ENCODE assay signal across 13 cellular contexts in the genomic region with DNA sequence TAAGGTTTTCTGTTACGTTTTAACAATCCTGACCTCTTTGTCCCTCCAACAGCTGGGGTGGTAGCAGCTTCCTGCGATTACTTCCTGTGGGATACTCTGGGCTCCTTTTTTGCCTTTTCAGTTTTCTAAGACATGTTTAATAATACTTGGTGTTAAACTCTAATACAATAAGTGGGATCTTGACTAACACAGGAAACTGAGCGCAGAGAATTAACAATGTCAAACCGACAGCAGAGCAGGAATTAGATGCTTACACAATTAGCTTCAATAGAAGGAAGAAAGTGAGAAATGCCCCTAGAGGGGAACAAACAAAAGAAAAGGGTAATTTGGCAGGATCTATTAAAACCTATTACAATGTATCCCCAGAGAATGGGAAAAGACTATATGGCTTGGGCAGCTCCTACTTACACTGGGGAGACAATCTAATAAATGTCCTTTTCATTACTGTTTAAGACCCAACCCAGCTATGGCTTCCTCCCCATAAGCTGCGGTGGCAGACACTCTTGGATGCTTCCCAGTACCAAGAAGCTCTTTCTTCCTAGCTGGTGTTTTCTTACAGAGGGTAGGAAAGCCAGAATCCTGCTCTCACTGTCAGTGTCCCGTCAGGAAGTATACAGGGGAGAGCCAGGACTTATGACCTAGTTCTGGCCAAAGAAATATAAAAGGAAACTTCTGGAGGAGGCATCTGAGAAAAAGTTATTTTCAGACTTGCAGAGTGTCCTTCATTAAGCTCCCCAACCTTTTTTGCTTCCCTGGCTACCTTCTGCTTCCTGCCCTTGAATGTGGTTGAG.
A peak's percentile ranks its signal among the peaks of the same experiment; 100 is the strongest.
DNase-seq lines count a peak whose midpoint lies in the region; ATAC-seq and TF ChIP-seq lines count a peak whose summit lies in the region.
"Had no signal": no experiment of that assay in that cellular context is flagged by ENCODE, and none has a peak within 500 bp of the region (broad histone marks: within the 10 kb centered on the region; RNA-seq: fewer than 3 reads in every experiment).

No MANE protein-coding gene starts in this region.

- no peak for TF ChIP-seq CTCF in A673 (conservative IDR thresholded peaks at IDR 0.05; ENCODE audit: low read depth, low read length)
- no peak for TF ChIP-seq CTCF in endothelial cell (IDR thresholded peaks at IDR 0.05; ENCODE audit: unreplicated experiment)
- TF ChIP-seq CTCF in neural progenitor cell (IDR thresholded peaks at IDR 0.05): no peak

- H3K9ac ChIP-seq in neural progenitor cell: no peak overlapping the region
- H3K9ac ChIP-seq: GM23248, KMS-11 had no signal

- no peaks in the 10 kb centered on the region for H3K79me2 ChIP-seq in neural progenitor cell (ENCODE audit: low read depth)

- H3K9me3 ChIP-seq in A673 (ENCODE audit: low read depth, low read length, poor library complexity, severe bottlenecking) (no peaks in the 10 kb centered on the region), neural progenitor cell (ENCODE audit: low read depth) (no peaks in the 10 kb centered on the region)

- CTCF ChIA-PET in A673 (lab: Charles Lee): interaction anchor here (0.6 to 1.8 kb wide), 3 partner anchors 264 to 427 kb away, joined by 3 to 11 read pairs (median 6); no protein-coding TSS in a partner anchor

- peak overlapping the region; percentile 56 for H3K4me2 ChIP-seq in neural progenitor cell
- H3K4me2 ChIP-seq: KMS-11 had no signal

- H2AFZ ChIP-seq in neural progenitor cell (replicated peaks): peak overlapping the region; percentile 30
- H2AFZ ChIP-seq: GM23248 had no signal

- no peaks in the 10 kb centered on the region for H3K36me3 ChIP-seq in A673 (ENCODE audit: insufficient read depth, low read length, poor library complexity, severe bottlenecking)
- H3K36me3 ChIP-seq in neural progenitor cell: no peaks in the 10 kb centered on the region

- H3K27me3 ChIP-seq in A673 (replicated peaks; ENCODE audit: insufficient read depth, low read depth, low read length, poor library complexity): no peaks in the 10 kb centered on the region
- H3K27me3 ChIP-seq in neural progenitor cell: no peaks in the 10 kb centered on the region

- peaks cover 9% of the 10 kb centered on the region for H3K4me1 ChIP-seq in A673 (ENCODE audit: insufficient read depth, low read length, poor library complexity, severe bottlenecking)
- H3K4me1 ChIP-seq in neural progenitor cell: peaks cover 15% of the 10 kb centered on the region

- POLR2A ChIA-PET in A673 (lab: Charles Lee; ENCODE audit: low non-redundant PET): no interaction called here

- H3K27me3 Mint-ChIP-seq in endothelial cell (ENCODE audit: unreplicated experiment) (peaks cover 8% of the 10 kb centered on the region), neural progenitor cell (ENCODE audit: insufficient read depth, low read depth) (peaks cover 5% of the 10 kb centered on the region)

- peaks cover 17% of the 10 kb centered on the region for H3F3A ChIP-seq in neural progenitor cell (ENCODE audit: low read depth)

- H3K27ac ChIP-seq in A673 (ENCODE audit: low read depth, low read length, poor library complexity, severe bottlenecking): peak overlapping the region; percentile 84
- H3K27ac ChIP-seq in neural progenitor cell: peak overlapping the region; percentile 33
- H3K27ac ChIP-seq: GM23248, KMS-11 had no signal

- H3K36me3 Mint-ChIP-seq in endothelial cell (ENCODE audit: low read depth, unreplicated experiment) (no peaks in the 10 kb centered on the region), neural progenitor cell (no peaks in the 10 kb centered on the region)
- H3K36me3 Mint-ChIP-seq: CD4-positive, alpha-beta memory T cell had no signal

- DNase-seq in A673 (ENCODE audit: low spot score): peak; percentile 90
- peak; percentile 51 to 84 for DNase-seq in Kasumi-1 (lab: John Stamatoyannopoulos, UW)
- peak; percentile 9 for DNase-seq in endothelial cell (ENCODE audit: low spot score)
- DNase-seq in neural progenitor cell (ENCODE audit: low spot score): peak; percentile 19
- DNase-seq in stimulated activated CD4-positive, alpha-beta T cell treated with anti-CD3 and anti-CD28 coated beads, Interleukin-2, amount 100 ng/mL, for 48 hours: no peak
- DNase-seq: CD4-positive, alpha-beta memory T cell; DMS79; GM23248; NCI-H1930; NCI-H2171 treated with DMSO at 0.1 percent for 48 hours had no signal

- H3K4me3 ChIP-seq in A673 (ENCODE audit: low read depth, low read length, poor library complexity, severe bottlenecking) (no peak overlapping the region), neural progenitor cell (peak overlapping the region; percentile 4)
- H3K4me3 ChIP-seq: GM23248 had no signal

- H3K27ac Mint-ChIP-seq in endothelial cell (ENCODE audit: unreplicated experiment) (peak overlapping the region; percentile 97), neural progenitor cell (no peak overlapping the region)

- intact Hi-C loops in A673 (cut with micrococcal nuclease; ENCODE audit: unreplicated experiment): loop anchor here (1.0 to 5.0 kb wide), 2 partner anchors 172 to 265 kb away; no protein-coding TSS in a partner anchor

- ATAC-seq in HG03442 (IDR thresholded peaks at IDR 0.05; ENCODE audit: unreplicated experiment): no peak
- ATAC-seq in HG02798 (IDR thresholded peaks at IDR 0.05; ENCODE audit: poor library complexity, unreplicated experiment): no peak

- H3K9me3 Mint-ChIP-seq in endothelial cell (ENCODE audit: unreplicated experiment) (no peaks in the 10 kb centered on the region), neural progenitor cell (peaks cover 6% of the 10 kb centered on the region)

- H3K4me3 Mint-ChIP-seq in endothelial cell (ENCODE audit: unreplicated experiment): peak overlapping the region; percentile 47
- no peak overlapping the region for H3K4me3 Mint-ChIP-seq in neural progenitor cell

- no TSS peak for BruUV-seq in A673 (replicated peaks; lab: Mats Ljungman, UMichigan)

- H4K20me1 ChIP-seq in neural progenitor cell (ENCODE audit: low read depth): no peaks in the 10 kb centered on the region

- H3K4me1 Mint-ChIP-seq in endothelial cell (ENCODE audit: unreplicated experiment): peaks cover 29% of the 10 kb centered on the region
- H3K4me1 Mint-ChIP-seq in neural progenitor cell: peaks cover 9% of the 10 kb centered on the region

Comparison
In these comparisons a context has a peak if more than half of its experiments do, and no peak if none do; other contexts are left out.
1. DNase-seq: peak in A673 (single experiment), Kasumi-1 (2 of 2), endothelial cell (single experiment) and neural progenitor cell (single experiment); none in stimulated activated CD4-positive, alpha-beta T cell treated with anti-CD3 and anti-CD28 coated beads, Interleukin-2, amount 100 ng/mL, for 48 hours (0 of 2).